ENCODE assay signal across 8 cellular contexts in the genomic region with DNA sequence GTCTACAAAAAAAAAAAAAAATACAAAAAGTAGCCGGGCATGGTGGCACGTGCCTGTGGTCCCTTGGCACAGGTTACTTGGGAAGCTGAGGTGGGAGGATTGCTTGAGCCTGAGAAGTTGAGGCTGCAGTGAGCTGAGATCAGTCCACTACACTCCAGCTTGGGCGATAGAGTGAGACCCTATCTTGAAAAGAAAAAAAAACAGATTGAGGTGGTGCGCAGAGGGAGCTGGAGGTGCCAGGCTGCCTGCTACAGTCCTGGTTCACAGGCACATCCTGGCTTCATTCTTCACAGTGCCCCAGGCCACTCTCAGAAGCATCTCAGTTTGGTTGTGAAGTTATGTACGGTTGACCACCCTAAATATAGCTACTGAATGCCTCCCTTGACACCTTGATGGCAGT. TPM values are rescaled to one million over a fixed set of nuclear protein-coding genes. Genes with fewer than 3 reads are reported as not detected.
"Had no signal": no experiment of that assay in that cellular context is flagged by ENCODE, and none has a peak within 500 bp of the region (broad histone marks: within the 10 kb centered on the region; RNA-seq: fewer than 3 reads in every experiment).

No MANE protein-coding gene starts in this region.

- ATAC-seq: HepG2, K562 had no signal

- H3K4me3 Mint-ChIP-seq: IgD-negative memory B cell had no signal

- H3K27ac ChIP-seq: HL-60 had no signal

- H3K4me3 ChIP-seq: K562 had no signal

- H3K4me1 Mint-ChIP-seq: IgD-negative memory B cell had no signal

- H3K27me3 Mint-ChIP-seq: IgD-negative memory B cell had no signal

- DNase-seq: IMR-90, KBM-7 had no signal

RNA-seq across cellular contexts. Expression of gene MMP21, which starts 4.8 kb away (rescaled TPM):
- total RNA-seq: HepG2, HT-29, HT1080, IMR-90, K562 had no signal
- polyA plus RNA-seq: HepG2, IgD-negative memory B cell, IMR-90, K562 had no signal
